In genomic region chr6:113375466-113375865, GRCh38 we compare ENCODE assay signal across 2 cellular contexts.
TF ChIP-seq lines count a peak whose summit lies in the region.
"Not testable (repeated sequence)": the region's sequence is repeated elsewhere in the genome, so short reads cannot be mapped to it uniquely, and the experiment has no call there.

No MANE protein-coding gene starts in this region.

TF ChIP-seq in IMR-90, 13 proteins besides CTCF, POLR2A, EP300 and RAD21:
- TF ChIP-seq CEBPB (IDR thresholded peaks at IDR 0.05; ENCODE audit: low read depth, low read length) = peak; percentile 33; the same call in 1 of the 2 replicates

TF ChIP-seq in HepG2, 621 proteins besides CTCF, POLR2A, EP300 and RAD21:
- TF ChIP-seq ATF4 (CRISPR knock-in tag; IDR thresholded peaks at IDR 0.05) = peak in 1 of 2 experiments; percentile 51; a peak in 1 of 4 replicates
- 0 out of 2 replicates have a peak, but pooled peaks have one; percentile 21 for TF ChIP-seq FOXP1 (IDR thresholded peaks at IDR 0.05)
- peak; percentile 80 for TF ChIP-seq FOXP1 (CRISPR knock-in tag; IDR thresholded peaks at IDR 0.05)
- TF ChIP-seq FOXA3 (CRISPR knock-in tag; IDR thresholded peaks at IDR 0.05) = peak; percentile 58; the same call in 1 of the 2 replicates
- TF ChIP-seq, protein P1, sequence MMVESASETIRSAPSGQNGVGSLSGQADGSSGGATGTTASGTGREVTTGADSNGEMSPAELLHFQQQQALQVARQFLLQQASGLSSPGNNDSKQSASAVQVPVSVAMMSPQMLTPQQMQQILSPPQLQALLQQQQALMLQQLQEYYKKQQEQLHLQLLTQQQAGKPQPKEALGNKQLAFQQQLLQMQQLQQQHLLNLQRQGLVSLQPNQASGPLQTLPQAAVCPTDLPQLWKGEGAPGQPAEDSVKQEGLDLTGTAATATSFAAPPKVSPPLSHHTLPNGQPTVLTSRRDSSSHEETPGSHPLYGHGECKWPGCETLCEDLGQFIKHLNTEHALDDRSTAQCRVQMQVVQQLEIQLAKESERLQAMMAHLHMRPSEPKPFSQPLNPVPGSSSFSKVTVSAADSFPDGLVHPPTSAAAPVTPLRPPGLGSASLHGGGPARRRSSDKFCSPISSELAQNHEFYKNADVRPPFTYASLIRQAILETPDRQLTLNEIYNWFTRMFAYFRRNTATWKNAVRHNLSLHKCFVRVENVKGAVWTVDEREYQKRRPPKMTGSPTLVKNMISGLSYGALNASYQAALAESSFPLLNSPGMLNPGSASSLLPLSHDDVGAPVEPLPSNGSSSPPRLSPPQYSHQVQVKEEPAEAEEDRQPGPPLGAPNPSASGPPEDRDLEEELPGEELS (CRISPR knock-in tag; IDR thresholded peaks at IDR 0.05) = 0 out of 2 replicates have a peak, but pooled peaks have one; percentile 13
- not testable (repeated sequence) for TF ChIP-seq FOXA1 (IDR thresholded peaks at IDR 0.05)
- peak; percentile 39; the same call in 1 of the 2 replicates for TF ChIP-seq FOXA1 (CRISPR knock-in tag; IDR thresholded peaks at IDR 0.05)
